10 cellular contexts compared by ENCODE assay signal in genomic region chr6:117275711-117276110, GRCh38. TPM values are rescaled to one million over a fixed set of nuclear protein-coding genes. Genes with fewer than 3 reads are reported as not detected.
"Had no signal": no experiment of that assay in that cellular context is flagged by ENCODE, and none has a peak within 500 bp of the region (broad histone marks: within the 10 kb centered on the region; RNA-seq: fewer than 3 reads in every experiment).

No MANE protein-coding gene starts in this region.

- H3K27ac ChIP-seq: GM23248 had no signal

- H3K9me3 ChIP-seq: HAP-1 had no signal

- H3K4me1 ChIP-seq: HAP-1 had no signal

- H3K4me3 ChIP-seq: GM23248, GM23338, HAP-1 had no signal

- H3K9ac ChIP-seq: GM23248 had no signal

- H3K36me3 ChIP-seq: HAP-1 had no signal

- DNase-seq: GM23248, GOT3, H7, H9, HCEC 1CT, HFFc6 had no signal

- ATAC-seq: GM23338, HCT116 had no signal

RNA-seq across cellular contexts. Expression of gene VGLL2, which starts 10.4 kb away (rescaled TPM):
- total RNA-seq: GM23248, GM23338, H1, H7, H9, HFFc6 had no signal
- polyA plus RNA-seq: GM23248, GM23338, H1 had no signal
